Comparison of ENCODE assay signal across 20 cellular contexts in genomic region chr22:34781676-34782075, GRCh38.
DNase-seq lines count a peak whose midpoint lies in the region; TF ChIP-seq lines count a peak whose summit lies in the region.
"Had no signal": no experiment of that assay in that cellular context is flagged by ENCODE, and none has a peak within 500 bp of the region (broad histone marks: within the 10 kb centered on the region; RNA-seq: fewer than 3 reads in every experiment).

No MANE protein-coding gene starts in this region.

- H3K9me3 ChIP-seq in effector memory CD4-positive, alpha-beta T cell (ENCODE audit: control insufficient read depth, low read length) = no peaks in the 10 kb centered on the region
- peaks cover 0 to 3% (median 0%) of the 10 kb centered on the region in 4 donors for H3K9me3 ChIP-seq in sigmoid colon
- H3K9me3 ChIP-seq: A549, BE2C had no signal

- TF ChIP-seq POLR2A in sigmoid colon (IDR thresholded peaks at IDR 0.05) = no peak

- TF ChIP-seq EP300 in sigmoid colon (IDR thresholded peaks at IDR 0.05) = no peak

- no peaks in the 10 kb centered on the region for H3K4me1 ChIP-seq in effector memory CD4-positive, alpha-beta T cell (ENCODE audit: control insufficient read depth, insufficient read depth, low read length, poor library complexity, severe bottlenecking)
- H3K4me1 ChIP-seq in sigmoid colon = no peaks in the 10 kb centered on the region
- H3K4me1 ChIP-seq: A549, BE2C had no signal

- no peak overlapping the region for H3K27ac ChIP-seq in effector memory CD4-positive, alpha-beta T cell (ENCODE audit: insufficient read depth, low read length, poor library complexity, severe bottlenecking)
- no peak overlapping the region for H3K27ac ChIP-seq in sigmoid colon
- H3K27ac ChIP-seq: A549; BLaER1 treated with 17β-estradiol and CSF1 and Interleukin-3, amounts not matched to agents 10 nM and 100 nM; GM23248 had no signal

- H3K4me1 Mint-ChIP-seq in mesothelial cell of epicardium = peaks cover 17% of the 10 kb centered on the region
- H3K4me1 Mint-ChIP-seq: CD14-positive monocyte; CD8-positive, alpha-beta memory T cell had no signal

- H3K27me3 Mint-ChIP-seq in mesothelial cell of epicardium (ENCODE audit: low read depth) = no peaks in the 10 kb centered on the region
- H3K27me3 Mint-ChIP-seq: CD4-positive, alpha-beta T cell; CD8-positive, alpha-beta memory T cell had no signal

- no peak overlapping the region for H3K4me3 Mint-ChIP-seq in mesothelial cell of epicardium
- H3K4me3 Mint-ChIP-seq: CD14-positive monocyte; CD4-positive, alpha-beta T cell; CD8-positive, alpha-beta memory T cell had no signal

- peak; percentile 12 for DNase-seq in AG10803 (ENCODE audit: low read depth)
- DNase-seq in EL = peak; percentile 34
- DNase-seq in RPMI7951 (ENCODE audit: low read depth) = peak; percentile 54
- no peak for DNase-seq in mesothelial cell of epicardium (ENCODE audit: low spot score in 2 of 2, unreplicated experiment in 2 of 2)
- DNase-seq in effector memory CD4-positive, alpha-beta T cell = no peak
- no peak for DNase-seq in sigmoid colon
- DNase-seq: 8988T; ACHN; AML-193; BE2C; CD4-positive, alpha-beta T cell; CD8-positive, alpha-beta memory T cell; DMS 273 treated with DMSO at 0.1 percent for 48 hours; DMS79; GM23248; H7; HCEC 1CT had no signal

- intact Hi-C loops in sigmoid colon (cut with DNase I) = no loop called here

- no peak overlapping the region for H3K27ac Mint-ChIP-seq in mesothelial cell of epicardium
- H3K27ac Mint-ChIP-seq: CD14-positive monocyte; CD4-positive, alpha-beta T cell; CD8-positive, alpha-beta memory T cell had no signal

- H3K9me3 Mint-ChIP-seq in mesothelial cell of epicardium = peaks cover 28% of the 10 kb centered on the region

- H3K36me3 ChIP-seq in effector memory CD4-positive, alpha-beta T cell (ENCODE audit: control insufficient read depth, insufficient read depth, low read length) = no peaks in the 10 kb centered on the region
- H3K36me3 ChIP-seq in sigmoid colon = no peaks in the 10 kb centered on the region
- H3K36me3 ChIP-seq: BE2C; BLaER1 treated with 17β-estradiol and CSF1 and Interleukin-3, amounts not matched to agents 10 nM and 100 nM had no signal

- peaks cover 12% of the 10 kb centered on the region for H3K36me3 Mint-ChIP-seq in mesothelial cell of epicardium
- H3K36me3 Mint-ChIP-seq: CD14-positive monocyte; CD8-positive, alpha-beta memory T cell had no signal

- no peak for TF ChIP-seq CTCF in AG10803 (conservative IDR thresholded peaks at IDR 0.05; ENCODE audit: low read length)
- no peak for TF ChIP-seq CTCF in mesothelial cell of epicardium (IDR thresholded peaks at IDR 0.05; ENCODE audit: unreplicated experiment)
- TF ChIP-seq CTCF in sigmoid colon (IDR thresholded peaks at IDR 0.05) = no peak

- H3K27me3 ChIP-seq in effector memory CD4-positive, alpha-beta T cell (replicated peaks; ENCODE audit: control insufficient read depth, insufficient read depth, low read length, poor library complexity, severe bottlenecking) = no peaks in the 10 kb centered on the region
- no peaks in the 10 kb centered on the region for H3K27me3 ChIP-seq in sigmoid colon
- H3K27me3 ChIP-seq: BE2C; BLaER1 treated with 17β-estradiol and CSF1 and Interleukin-3, amounts not matched to agents 10 nM and 100 nM had no signal

- no peak overlapping the region for H3K4me3 ChIP-seq in AG10803 (ENCODE audit: low read length)
- H3K4me3 ChIP-seq in effector memory CD4-positive, alpha-beta T cell (ENCODE audit: insufficient read depth, low read depth, low read length, poor library complexity, severe bottlenecking) = no peak overlapping the region
- H3K4me3 ChIP-seq in sigmoid colon = no peak overlapping the region
- H3K4me3 ChIP-seq: A549; BLaER1 treated with 17β-estradiol and CSF1 and Interleukin-3, amounts not matched to agents 10 nM and 100 nM; GM23248 had no signal

Comparison
In these comparisons a context has a peak if more than half of its experiments do, and no peak if none do; other contexts are left out.
1. DNase-seq: peak in AG10803 (single experiment), EL (single experiment) and RPMI7951 (single experiment); none in mesothelial cell of epicardium (0 of 2), effector memory CD4-positive, alpha-beta T cell (0 of 3) and sigmoid colon (single experiment).